ENCODE assay signal across 1 cellular context in genomic region chr6:170516783-170517616, GRCh38.
TF ChIP-seq lines count a peak whose summit lies in the region.

No MANE protein-coding gene starts in this region.

TF ChIP-seq in H1, 55 proteins besides CTCF, POLR2A, EP300 and RAD21 (continued from another document):
- TF ChIP-seq, protein P1, sequence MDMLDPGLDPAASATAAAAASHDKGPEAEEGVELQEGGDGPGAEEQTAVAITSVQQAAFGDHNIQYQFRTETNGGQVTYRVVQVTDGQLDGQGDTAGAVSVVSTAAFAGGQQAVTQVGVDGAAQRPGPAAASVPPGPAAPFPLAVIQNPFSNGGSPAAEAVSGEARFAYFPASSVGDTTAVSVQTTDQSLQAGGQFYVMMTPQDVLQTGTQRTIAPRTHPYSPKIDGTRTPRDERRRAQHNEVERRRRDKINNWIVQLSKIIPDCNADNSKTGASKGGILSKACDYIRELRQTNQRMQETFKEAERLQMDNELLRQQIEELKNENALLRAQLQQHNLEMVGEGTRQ (IDR thresholded peaks at IDR 0.05; ENCODE audit: low read length), result no peak
- no peak for TF ChIP-seq YY1 (IDR thresholded peaks at IDR 0.05; ENCODE audit: low read depth, low read length)
- no peak for TF ChIP-seq KDM1A (IDR thresholded peaks at IDR 0.05; ENCODE audit: borderline replicate concordance, low read length)
- peak; percentile 14; the same call in 1 of the 2 replicates for TF ChIP-seq E2F6 (IDR thresholded peaks at IDR 0.05)
- no peak for TF ChIP-seq RXRA (IDR thresholded peaks at IDR 0.05; ENCODE audit: insufficient read depth, low read depth, low read length)
